In genomic region chr7:142248-142955, GRCh38 we compare ENCODE assay signal across 1 cellular context.
TF ChIP-seq lines count a peak whose summit lies in the region.

No MANE protein-coding gene starts in this region.

TF ChIP-seq in HepG2, 621 proteins besides CTCF, POLR2A, EP300 and RAD21 (continued from another document and continues in another):
- TF ChIP-seq ZBTB39 (CRISPR knock-in tag; IDR thresholded peaks at IDR 0.05), result no peak
- no peak for TF ChIP-seq NKX3-1 (CRISPR knock-in tag; IDR thresholded peaks at IDR 0.05)
- TF ChIP-seq YY1 (IDR thresholded peaks at IDR 0.05; ENCODE audit: insufficient read depth, insufficient replicate concordance, low read depth, low read length), result no peak
- TF ChIP-seq HOXA3 (CRISPR knock-in tag; IDR thresholded peaks at IDR 0.05), result peak; percentile 68
- peak; percentile 52; the same call in 1 of the 2 replicates for TF ChIP-seq NCOR1 (IDR thresholded peaks at IDR 0.05; ENCODE audit: borderline replicate concordance, low read length)
- TF ChIP-seq ZFP37 (CRISPR knock-in tag; IDR thresholded peaks at IDR 0.05; ENCODE audit: borderline replicate concordance), result no peak
- TF ChIP-seq ZNF83 (CRISPR knock-in tag; IDR thresholded peaks at IDR 0.05; ENCODE audit: borderline replicate concordance), result no peak
- TF ChIP-seq SOX6 (IDR thresholded peaks at IDR 0.05), result no peak
- TF ChIP-seq SOX6 (CRISPR knock-in tag; IDR thresholded peaks at IDR 0.05), result no peak
- TF ChIP-seq, protein P1, sequence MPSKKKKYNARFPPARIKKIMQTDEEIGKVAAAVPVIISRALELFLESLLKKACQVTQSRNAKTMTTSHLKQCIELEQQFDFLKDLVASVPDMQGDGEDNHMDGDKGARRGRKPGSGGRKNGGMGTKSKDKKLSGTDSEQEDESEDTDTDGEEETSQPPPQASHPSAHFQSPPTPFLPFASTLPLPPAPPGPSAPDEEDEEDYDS (CRISPR knock-in tag; IDR thresholded peaks at IDR 0.05), result no peak
- TF ChIP-seq ZNF441 (CRISPR knock-in tag; IDR thresholded peaks at IDR 0.05; ENCODE audit: borderline replicate concordance), result peak; percentile 85; the same call in 1 of the 2 replicates
- no peak for TF ChIP-seq CHD2 (IDR thresholded peaks at IDR 0.05; ENCODE audit: low read depth, low read length)
- TF ChIP-seq SP1 (IDR thresholded peaks at IDR 0.05), result no peak
- no peak for TF ChIP-seq SP1 (CRISPR knock-in tag; IDR thresholded peaks at IDR 0.05)
- TF ChIP-seq, protein P2, sequence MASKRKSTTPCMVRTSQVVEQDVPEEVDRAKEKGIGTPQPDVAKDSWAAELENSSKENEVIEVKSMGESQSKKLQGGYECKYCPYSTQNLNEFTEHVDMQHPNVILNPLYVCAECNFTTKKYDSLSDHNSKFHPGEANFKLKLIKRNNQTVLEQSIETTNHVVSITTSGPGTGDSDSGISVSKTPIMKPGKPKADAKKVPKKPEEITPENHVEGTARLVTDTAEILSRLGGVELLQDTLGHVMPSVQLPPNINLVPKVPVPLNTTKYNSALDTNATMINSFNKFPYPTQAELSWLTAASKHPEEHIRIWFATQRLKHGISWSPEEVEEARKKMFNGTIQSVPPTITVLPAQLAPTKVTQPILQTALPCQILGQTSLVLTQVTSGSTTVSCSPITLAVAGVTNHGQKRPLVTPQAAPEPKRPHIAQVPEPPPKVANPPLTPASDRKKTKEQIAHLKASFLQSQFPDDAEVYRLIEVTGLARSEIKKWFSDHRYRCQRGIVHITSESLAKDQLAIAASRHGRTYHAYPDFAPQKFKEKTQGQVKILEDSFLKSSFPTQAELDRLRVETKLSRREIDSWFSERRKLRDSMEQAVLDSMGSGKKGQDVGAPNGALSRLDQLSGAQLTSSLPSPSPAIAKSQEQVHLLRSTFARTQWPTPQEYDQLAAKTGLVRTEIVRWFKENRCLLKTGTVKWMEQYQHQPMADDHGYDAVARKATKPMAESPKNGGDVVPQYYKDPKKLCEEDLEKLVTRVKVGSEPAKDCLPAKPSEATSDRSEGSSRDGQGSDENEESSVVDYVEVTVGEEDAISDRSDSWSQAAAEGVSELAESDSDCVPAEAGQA (IDR thresholded peaks at IDR 0.05; ENCODE audit: low read depth), result no peak
- TF ChIP-seq, protein P2 (CRISPR knock-in tag; IDR thresholded peaks at IDR 0.05; ENCODE audit: borderline replicate concordance), result no peak
- TF ChIP-seq HNRNPK (IDR thresholded peaks at IDR 0.05; ENCODE audit: low read depth, low read length, poor library complexity, severe bottlenecking), result no peak
- no peak for TF ChIP-seq ZNF335 (CRISPR knock-in tag; IDR thresholded peaks at IDR 0.05)
- TF ChIP-seq ZNF552 (CRISPR knock-in tag; IDR thresholded peaks at IDR 0.05; ENCODE audit: borderline replicate concordance), result no peak
- TF ChIP-seq MXD4 (CRISPR knock-in tag; IDR thresholded peaks at IDR 0.05), result 0 out of 2 replicates have a peak, but pooled peaks have one; percentile 25
- TF ChIP-seq ZNF644 (CRISPR knock-in tag; IDR thresholded peaks at IDR 0.05; ENCODE audit: low read depth), result peak; percentile 40
- TF ChIP-seq ZFYVE20 (CRISPR knock-in tag; IDR thresholded peaks at IDR 0.05; ENCODE audit: borderline replicate concordance, low read depth), result no peak
- TF ChIP-seq ZNF256 (CRISPR knock-in tag; conservative IDR thresholded peaks at IDR 0.05), result no peak
- TF ChIP-seq PHB2 (IDR thresholded peaks at IDR 0.05; ENCODE audit: partially characterized antibody), result no peak
- no peak for TF ChIP-seq ZNF883 (CRISPR knock-in tag; IDR thresholded peaks at IDR 0.05; ENCODE audit: not compliant biosample characterization)
- TF ChIP-seq, protein P3, sequence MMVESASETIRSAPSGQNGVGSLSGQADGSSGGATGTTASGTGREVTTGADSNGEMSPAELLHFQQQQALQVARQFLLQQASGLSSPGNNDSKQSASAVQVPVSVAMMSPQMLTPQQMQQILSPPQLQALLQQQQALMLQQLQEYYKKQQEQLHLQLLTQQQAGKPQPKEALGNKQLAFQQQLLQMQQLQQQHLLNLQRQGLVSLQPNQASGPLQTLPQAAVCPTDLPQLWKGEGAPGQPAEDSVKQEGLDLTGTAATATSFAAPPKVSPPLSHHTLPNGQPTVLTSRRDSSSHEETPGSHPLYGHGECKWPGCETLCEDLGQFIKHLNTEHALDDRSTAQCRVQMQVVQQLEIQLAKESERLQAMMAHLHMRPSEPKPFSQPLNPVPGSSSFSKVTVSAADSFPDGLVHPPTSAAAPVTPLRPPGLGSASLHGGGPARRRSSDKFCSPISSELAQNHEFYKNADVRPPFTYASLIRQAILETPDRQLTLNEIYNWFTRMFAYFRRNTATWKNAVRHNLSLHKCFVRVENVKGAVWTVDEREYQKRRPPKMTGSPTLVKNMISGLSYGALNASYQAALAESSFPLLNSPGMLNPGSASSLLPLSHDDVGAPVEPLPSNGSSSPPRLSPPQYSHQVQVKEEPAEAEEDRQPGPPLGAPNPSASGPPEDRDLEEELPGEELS (CRISPR knock-in tag; IDR thresholded peaks at IDR 0.05), result no peak
- TF ChIP-seq, protein P4, sequence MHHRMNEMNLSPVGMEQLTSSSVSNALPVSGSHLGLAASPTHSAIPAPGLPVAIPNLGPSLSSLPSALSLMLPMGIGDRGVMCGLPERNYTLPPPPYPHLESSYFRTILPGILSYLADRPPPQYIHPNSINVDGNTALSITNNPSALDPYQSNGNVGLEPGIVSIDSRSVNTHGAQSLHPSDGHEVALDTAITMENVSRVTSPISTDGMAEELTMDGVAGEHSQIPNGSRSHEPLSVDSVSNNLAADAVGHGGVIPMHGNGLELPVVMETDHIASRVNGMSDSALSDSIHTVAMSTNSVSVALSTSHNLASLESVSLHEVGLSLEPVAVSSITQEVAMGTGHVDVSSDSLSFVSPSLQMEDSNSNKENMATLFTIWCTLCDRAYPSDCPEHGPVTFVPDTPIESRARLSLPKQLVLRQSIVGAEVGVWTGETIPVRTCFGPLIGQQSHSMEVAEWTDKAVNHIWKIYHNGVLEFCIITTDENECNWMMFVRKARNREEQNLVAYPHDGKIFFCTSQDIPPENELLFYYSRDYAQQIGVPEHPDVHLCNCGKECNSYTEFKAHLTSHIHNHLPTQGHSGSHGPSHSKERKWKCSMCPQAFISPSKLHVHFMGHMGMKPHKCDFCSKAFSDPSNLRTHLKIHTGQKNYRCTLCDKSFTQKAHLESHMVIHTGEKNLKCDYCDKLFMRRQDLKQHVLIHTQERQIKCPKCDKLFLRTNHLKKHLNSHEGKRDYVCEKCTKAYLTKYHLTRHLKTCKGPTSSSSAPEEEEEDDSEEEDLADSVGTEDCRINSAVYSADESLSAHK (CRISPR knock-in tag; IDR thresholded peaks at IDR 0.05; ENCODE audit: borderline replicate concordance), result no peak
- no peak for TF ChIP-seq KDM1A (CRISPR knock-in tag; IDR thresholded peaks at IDR 0.05)
- peak; percentile 59; the same call in 1 of the 2 replicates for TF ChIP-seq ZNF629 (CRISPR knock-in tag; conservative IDR thresholded peaks at IDR 0.05)
- no peak for TF ChIP-seq KMT2B (CRISPR knock-in tag; IDR thresholded peaks at IDR 0.05)
- no peak for TF ChIP-seq JUNB (CRISPR knock-in tag; IDR thresholded peaks at IDR 0.05; ENCODE audit: borderline replicate concordance)
- no peak for TF ChIP-seq HMG20B (CRISPR knock-in tag; conservative IDR thresholded peaks at IDR 0.05)
- no peak for TF ChIP-seq ZNF790 (CRISPR knock-in tag; IDR thresholded peaks at IDR 0.05; ENCODE audit: borderline replicate concordance)
- no peak for TF ChIP-seq RFX3 (CRISPR knock-in tag; IDR thresholded peaks at IDR 0.05)
- TF ChIP-seq ZNF615 (CRISPR knock-in tag; IDR thresholded peaks at IDR 0.05; ENCODE audit: borderline replicate concordance), result no peak
- no peak for TF ChIP-seq ZNF230 (CRISPR knock-in tag; IDR thresholded peaks at IDR 0.05)
- TF ChIP-seq ZNF24 (IDR thresholded peaks at IDR 0.05), result no peak
- TF ChIP-seq, protein P5, sequence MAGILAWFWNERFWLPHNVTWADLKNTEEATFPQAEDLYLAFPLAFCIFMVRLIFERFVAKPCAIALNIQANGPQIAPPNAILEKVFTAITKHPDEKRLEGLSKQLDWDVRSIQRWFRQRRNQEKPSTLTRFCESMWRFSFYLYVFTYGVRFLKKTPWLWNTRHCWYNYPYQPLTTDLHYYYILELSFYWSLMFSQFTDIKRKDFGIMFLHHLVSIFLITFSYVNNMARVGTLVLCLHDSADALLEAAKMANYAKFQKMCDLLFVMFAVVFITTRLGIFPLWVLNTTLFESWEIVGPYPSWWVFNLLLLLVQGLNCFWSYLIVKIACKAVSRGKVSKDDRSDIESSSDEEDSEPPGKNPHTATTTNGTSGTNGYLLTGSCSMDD (CRISPR knock-in tag; IDR thresholded peaks at IDR 0.05), result no peak
- TF ChIP-seq, protein P6, sequence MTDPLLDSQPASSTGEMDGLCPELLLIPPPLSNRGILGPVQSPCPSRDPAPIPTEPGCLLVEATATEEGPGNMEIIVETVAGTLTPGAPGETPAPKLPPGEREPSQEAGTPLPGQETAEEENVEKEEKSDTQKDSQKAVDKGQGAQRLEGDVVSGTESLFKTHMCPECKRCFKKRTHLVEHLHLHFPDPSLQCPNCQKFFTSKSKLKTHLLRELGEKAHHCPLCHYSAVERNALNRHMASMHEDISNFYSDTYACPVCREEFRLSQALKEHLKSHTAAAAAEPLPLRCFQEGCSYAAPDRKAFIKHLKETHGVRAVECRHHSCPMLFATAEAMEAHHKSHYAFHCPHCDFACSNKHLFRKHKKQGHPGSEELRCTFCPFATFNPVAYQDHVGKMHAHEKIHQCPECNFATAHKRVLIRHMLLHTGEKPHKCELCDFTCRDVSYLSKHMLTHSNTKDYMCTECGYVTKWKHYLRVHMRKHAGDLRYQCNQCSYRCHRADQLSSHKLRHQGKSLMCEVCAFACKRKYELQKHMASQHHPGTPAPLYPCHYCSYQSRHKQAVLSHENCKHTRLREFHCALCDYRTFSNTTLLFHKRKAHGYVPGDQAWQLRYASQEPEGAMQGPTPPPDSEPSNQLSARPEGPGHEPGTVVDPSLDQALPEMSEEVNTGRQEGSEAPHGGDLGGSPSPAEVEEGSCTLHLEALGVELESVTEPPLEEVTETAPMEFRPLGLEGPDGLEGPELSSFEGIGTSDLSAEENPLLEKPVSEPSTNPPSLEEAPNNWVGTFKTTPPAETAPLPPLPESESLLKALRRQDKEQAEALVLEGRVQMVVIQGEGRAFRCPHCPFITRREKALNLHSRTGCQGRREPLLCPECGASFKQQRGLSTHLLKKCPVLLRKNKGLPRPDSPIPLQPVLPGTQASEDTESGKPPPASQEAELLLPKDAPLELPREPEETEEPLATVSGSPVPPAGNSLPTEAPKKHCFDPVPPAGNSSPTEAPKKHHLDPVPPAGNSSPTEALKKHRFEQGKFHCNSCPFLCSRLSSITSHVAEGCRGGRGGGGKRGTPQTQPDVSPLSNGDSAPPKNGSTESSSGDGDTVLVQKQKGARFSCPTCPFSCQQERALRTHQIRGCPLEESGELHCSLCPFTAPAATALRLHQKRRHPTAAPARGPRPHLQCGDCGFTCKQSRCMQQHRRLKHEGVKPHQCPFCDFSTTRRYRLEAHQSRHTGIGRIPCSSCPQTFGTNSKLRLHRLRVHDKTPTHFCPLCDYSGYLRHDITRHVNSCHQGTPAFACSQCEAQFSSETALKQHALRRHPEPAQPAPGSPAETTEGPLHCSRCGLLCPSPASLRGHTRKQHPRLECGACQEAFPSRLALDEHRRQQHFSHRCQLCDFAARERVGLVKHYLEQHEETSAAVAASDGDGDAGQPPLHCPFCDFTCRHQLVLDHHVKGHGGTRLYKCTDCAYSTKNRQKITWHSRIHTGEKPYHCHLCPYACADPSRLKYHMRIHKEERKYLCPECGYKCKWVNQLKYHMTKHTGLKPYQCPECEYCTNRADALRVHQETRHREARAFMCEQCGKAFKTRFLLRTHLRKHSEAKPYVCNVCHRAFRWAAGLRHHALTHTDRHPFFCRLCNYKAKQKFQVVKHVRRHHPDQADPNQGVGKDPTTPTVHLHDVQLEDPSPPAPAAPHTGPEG (CRISPR knock-in tag; IDR thresholded peaks at IDR 0.05), result no peak
- no peak for TF ChIP-seq WIZ (CRISPR knock-in tag; IDR thresholded peaks at IDR 0.05)
- TF ChIP-seq BCL6 (CRISPR knock-in tag; IDR thresholded peaks at IDR 0.05), result peak; percentile 31
- no peak for TF ChIP-seq ZNF225 (CRISPR knock-in tag; IDR thresholded peaks at IDR 0.05)
- 0 out of 2 replicates have a peak, but pooled peaks have one; percentile 38 for TF ChIP-seq KDM3A (CRISPR knock-in tag; IDR thresholded peaks at IDR 0.05; ENCODE audit: low read depth)
- TF ChIP-seq ZNF772 (CRISPR knock-in tag; IDR thresholded peaks at IDR 0.05), result no peak
